7 cellular contexts compared by ENCODE assay signal in genomic region chr15:93228546-93228945, GRCh38.
"Had no signal": no experiment of that assay in that cellular context is flagged by ENCODE, and none has a peak within 500 bp of the region (broad histone marks: within the 10 kb centered on the region; RNA-seq: fewer than 3 reads in every experiment).

No MANE protein-coding gene starts in this region.

- ATAC-seq: HepG2, K562 had no signal

- DNase-seq: IMR-90, KBM-7, KG1 had no signal

- H3K27ac Mint-ChIP-seq: IgD-negative memory B cell had no signal

- H3K4me1 Mint-ChIP-seq: IgD-negative memory B cell had no signal

- H3K27ac ChIP-seq: HL-60 had no signal

- H3K4me3 ChIP-seq: K562 had no signal

- H3K36me3 Mint-ChIP-seq: IgD-negative memory B cell had no signal

- H3K4me3 Mint-ChIP-seq: IgD-negative memory B cell had no signal
